ENCODE assay signal across 23 cellular contexts in genomic region chr6:165611294-165611693, GRCh38. TPM values are rescaled to one million over a fixed set of nuclear protein-coding genes. Genes with fewer than 3 reads are reported as not detected.
DNase-seq lines count a peak whose midpoint lies in the region; ATAC-seq and TF ChIP-seq lines count a peak whose summit lies in the region.
"Had no signal": no experiment of that assay in that cellular context is flagged by ENCODE, and none has a peak within 500 bp of the region (broad histone marks: within the 10 kb centered on the region; RNA-seq: fewer than 3 reads in every experiment).

No MANE protein-coding gene starts in this region.

- H2BK5ac ChIP-seq in mesendoderm (ENCODE audit: low read length) = no peak overlapping the region

- TF ChIP-seq EP300 in esophagus muscularis mucosa (IDR thresholded peaks at IDR 0.05) = no peak

- no peak overlapping the region for H2BK120ac ChIP-seq in mesendoderm (ENCODE audit: low read depth, low read length)

- peaks cover 2% of the 10 kb centered on the region for H3K79me1 ChIP-seq in mesendoderm (ENCODE audit: low read length)

- H3K4me1 ChIP-seq in right cardiac atrium (ENCODE audit: control insufficient read depth, insufficient read depth, low read length) = no peaks in the 10 kb centered on the region
- H3K4me1 ChIP-seq in esophagus muscularis mucosa = no peaks in the 10 kb centered on the region
- H3K4me1 ChIP-seq in mesendoderm (ENCODE audit: control insufficient read depth, low read depth, low read length) = peaks cover 3% of the 10 kb centered on the region

- TF ChIP-seq POLR2A in esophagus muscularis mucosa (IDR thresholded peaks at IDR 0.05; ENCODE audit: low read depth) = no peak

- H3K4me3 ChIP-seq in right cardiac atrium (ENCODE audit: low read length) (no peak overlapping the region), esophagus muscularis mucosa (no peak overlapping the region), mesendoderm (ENCODE audit: low read length) (no peak overlapping the region)
- H3K4me3 ChIP-seq: A549, BLaER1, GM12878, GM23248, K562 had no signal

- ATAC-seq in left ventricle myocardium superior (peak; percentile 82), right cardiac atrium (no peak)
- ATAC-seq: A549, GM12878, HCT116, K562 had no signal

- no peaks in the 10 kb centered on the region for H3K27me3 ChIP-seq in right cardiac atrium (ENCODE audit: control insufficient read depth, insufficient read depth)
- H3K27me3 ChIP-seq in esophagus muscularis mucosa = no peaks in the 10 kb centered on the region
- H3K27me3 ChIP-seq in mesendoderm (ENCODE audit: insufficient read depth, low read length, poor library complexity) = no peaks in the 10 kb centered on the region
- H3K27me3 ChIP-seq: BLaER1 had no signal

- H3K27ac ChIP-seq in right cardiac atrium (ENCODE audit: low read length) (no peak overlapping the region), esophagus muscularis mucosa (replicated peaks in 1 of 4) (no peak overlapping the region), mesendoderm (ENCODE audit: low read depth, low read length) (no peak overlapping the region)
- H3K27ac ChIP-seq: A549, BLaER1, GM23248 had no signal

- WGBS in right cardiac atrium = 73% methylated on average over 3 of the region's 3 CpGs
- 77% methylated on average over 3 of the region's 3 CpGs for WGBS in esophagus muscularis mucosa
- no CpG with 5 or more reads among the region's 3 CpGs for WGBS in mesendoderm (ENCODE audit: extremely low coverage, insufficient coverage, low lambda C conversion rate)

- H4K5ac ChIP-seq in mesendoderm (ENCODE audit: low read length) = no peak overlapping the region

- H3K9me3 Mint-ChIP-seq in progenitor cell of endocrine pancreas (ENCODE audit: low read depth) = peaks cover 4% of the 10 kb centered on the region

- H3K36me3 ChIP-seq in esophagus muscularis mucosa = no peaks in the 10 kb centered on the region
- H3K36me3 ChIP-seq in mesendoderm (ENCODE audit: control insufficient read depth, insufficient read depth, low read length) = no peaks in the 10 kb centered on the region
- H3K36me3 ChIP-seq: BLaER1 had no signal

- no peak overlapping the region for H3K4me2 ChIP-seq in mesendoderm (ENCODE audit: low read length)
- H3K4me2 ChIP-seq: A549, BLaER1 had no signal

- H4K8ac ChIP-seq in mesendoderm (ENCODE audit: low read depth, low read length) = no peak overlapping the region

- no peak overlapping the region for H3K23ac ChIP-seq in mesendoderm (ENCODE audit: low read length)

- H3K79me2 ChIP-seq in mesendoderm (ENCODE audit: control insufficient read depth, insufficient read depth, low read length) = no peaks in the 10 kb centered on the region

- H3K4ac ChIP-seq in mesendoderm (ENCODE audit: low read depth, low read length) = no peak overlapping the region

- no peak overlapping the region for H2AK5ac ChIP-seq in mesendoderm (ENCODE audit: low read length)

- H3K27me3 Mint-ChIP-seq in progenitor cell of endocrine pancreas = no peaks in the 10 kb centered on the region
- H3K27me3 Mint-ChIP-seq: CD4-positive, alpha-beta memory T cell had no signal

- H3K18ac ChIP-seq in mesendoderm (ENCODE audit: low read length) = no peak overlapping the region

- H3K4me3 Mint-ChIP-seq in progenitor cell of endocrine pancreas (ENCODE audit: low read depth) = no peak overlapping the region
- H3K4me3 Mint-ChIP-seq: CD4-positive, alpha-beta memory T cell had no signal

- H2BK15ac ChIP-seq in mesendoderm (replicated peaks; ENCODE audit: low read depth) = no peak overlapping the region

- H3K9me3 ChIP-seq in right cardiac atrium (ENCODE audit: control insufficient read depth, low read length) = no peaks in the 10 kb centered on the region
- H3K9me3 ChIP-seq in esophagus muscularis mucosa = no peaks in the 10 kb centered on the region
- H3K9me3 ChIP-seq: A549, BLaER1 had no signal

- peak overlapping the region; percentile 55 for H3K27ac Mint-ChIP-seq in progenitor cell of endocrine pancreas
- H3K27ac Mint-ChIP-seq: CD4-positive, alpha-beta memory T cell had no signal

- TF ChIP-seq CTCF in esophagus muscularis mucosa (IDR thresholded peaks at IDR 0.05) = no peak
- no peak for TF ChIP-seq CTCF in progenitor cell of endocrine pancreas (IDR thresholded peaks at IDR 0.05; ENCODE audit: unreplicated experiment)

- DNase-seq in left ventricle myocardium superior (no peak), right cardiac atrium (no peak), esophagus muscularis mucosa (ENCODE audit: extremely low spot score) (peak; percentile 31), progenitor cell of endocrine pancreas (ENCODE audit: low spot score, unreplicated experiment) (no peak), NCI-H187 treated with DMSO at 0.1 percent for 48 hours (lab: John Stamatoyannopoulos, UW) (no peak), NCI-H1694 (lab: John Stamatoyannopoulos, UW) (no peak), mesendoderm (no peak)
- DNase-seq: CD4-positive, alpha-beta memory T cell; DMS53; EL; GM23248; NCI-H1105 treated with DMSO at 0.1 percent for 48 hours; NCI-H1694 treated with DMSO at 0.1 percent for 48 hours; NCI-H2107; NCI-H510A; NCI-H748 treated with DMSO at 0.1 percent for 48 hours; NK-92 treated with Interleukin-12 subunit alpha and Interleukin-12 subunit beta, amount 100 ng/mL, for 24 hours; SHP77 had no signal

- intact Hi-C loops in left ventricle myocardium superior (cut with micrococcal nuclease) = no loop called here
- intact Hi-C loops in right cardiac atrium (cut with DNase I) = no loop called here
- intact Hi-C loops in esophagus muscularis mucosa (cut with DNase I) = no loop called here

- peaks cover 4% of the 10 kb centered on the region for H3K4me1 Mint-ChIP-seq in progenitor cell of endocrine pancreas (ENCODE audit: low read depth)

- no peak overlapping the region for H3K9ac ChIP-seq in mesendoderm (ENCODE audit: low read length)
- H3K9ac ChIP-seq: BLaER1, GM23248 had no signal

- no peak overlapping the region for H3K56ac ChIP-seq in mesendoderm (ENCODE audit: low read length)

- H3K36me3 Mint-ChIP-seq in progenitor cell of endocrine pancreas (ENCODE audit: insufficient read depth) = peaks cover 3% of the 10 kb centered on the region
- H3K36me3 Mint-ChIP-seq: CD4-positive, alpha-beta memory T cell had no signal

RNA-seq across cellular contexts. Expression of gene PDE10A, which starts 51.7 kb away (rescaled TPM):
- total RNA-seq in left ventricle myocardium superior = 9.3 TPM
- 1 to 10 TPM; 3.6 to 8.5 (median 5.0) TPM for total RNA-seq in right cardiac atrium
- polyA plus RNA-seq in right cardiac atrium = 3.8 TPM
- 1 to 10 TPM; 2.9 to 8.8 (median 3.9) TPM for total RNA-seq in esophagus muscularis mucosa
- 14.4 and 17.8 TPM in 2 replicates for total RNA-seq in progenitor cell of endocrine pancreas
- 0.94 TPM for polyA plus RNA-seq in mesendoderm (2013, experiment 1 of 2)
- polyA plus RNA-seq in mesendoderm (2013, experiment 2 of 2) = 0.97 TPM
- total RNA-seq: CD4-positive, alpha-beta memory T cell had no signal
- polyA plus RNA-seq: CD4-positive, alpha-beta memory T cell; K562 had no signal
